ENCODE assay signal across 9 cellular contexts in the genomic region with DNA sequence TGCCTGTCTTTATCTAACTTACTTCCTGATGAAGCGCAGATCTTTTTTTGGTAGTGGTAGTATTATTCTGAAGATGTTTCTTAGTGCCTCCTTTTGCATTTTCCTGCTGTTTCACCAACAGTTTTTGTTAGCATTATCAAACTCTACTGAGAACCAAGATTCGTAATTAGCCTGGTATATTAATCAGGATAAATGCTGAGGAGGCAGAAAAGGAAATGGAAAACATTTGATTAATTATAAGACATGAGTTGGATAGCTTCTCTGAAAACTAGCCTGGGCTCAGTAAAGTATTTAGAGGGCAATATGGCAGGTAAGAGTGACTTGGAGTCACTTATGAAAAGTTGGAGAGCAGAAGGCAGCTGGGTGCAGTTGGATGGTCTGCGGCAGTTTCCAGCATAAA.
"Had no signal": no experiment of that assay in that cellular context is flagged by ENCODE, and none has a peak within 500 bp of the region (broad histone marks: within the 10 kb centered on the region; RNA-seq: fewer than 3 reads in every experiment).

No MANE protein-coding gene starts in this region.

- H3K27ac ChIP-seq: GM23248, HL-60 had no signal

- H2AFZ ChIP-seq: GM23248 had no signal

- H3K4me3 ChIP-seq: GM23248, HAP-1 had no signal

- H3K9me3 ChIP-seq: HAP-1 had no signal

- ATAC-seq: HCT116 had no signal

- H3K36me3 Mint-ChIP-seq: IgD-negative memory B cell had no signal

- H3K27ac Mint-ChIP-seq: HFFc6, IgD-negative memory B cell had no signal

- H3K4me3 Mint-ChIP-seq: HFFc6, IgD-negative memory B cell had no signal

- H3K9ac ChIP-seq: GM23248 had no signal

- DNase-seq: GM23248, GOT3, H7, HFFc6, KG1 had no signal

- H3K9me3 Mint-ChIP-seq: HFFc6, IgD-negative memory B cell had no signal

- H3K36me3 ChIP-seq: HAP-1 had no signal

- H3K4me1 Mint-ChIP-seq: IgD-negative memory B cell had no signal
